Comparison of ENCODE assay signal across 10 cellular contexts in genomic region chr2:43168016-43168369, GRCh38. TPM values are rescaled to one million over a fixed set of nuclear protein-coding genes. Genes with fewer than 3 reads are reported as not detected.
DNase-seq lines count a peak whose midpoint lies in the region; ATAC-seq, FAIRE-seq and TF ChIP-seq lines count a peak whose summit lies in the region.
"Had no signal": no experiment of that assay in that cellular context is flagged by ENCODE, and none has a peak within 500 bp of the region (broad histone marks: within the 10 kb centered on the region; RNA-seq: fewer than 3 reads in every experiment).

No MANE protein-coding gene starts in this region.

- no peak for TF ChIP-seq POLR2A in ovary (IDR thresholded peaks at IDR 0.05)

- 67 to 94% methylated on average over 1 of the region's 1 CpG for WGBS in endodermal cell (ENCODE audit: insufficient coverage in 1 of 2, insufficient read length in 1 of 2), 2 experiments
- WGBS in pancreas, 2 donors: 100% methylated on average over 1 of the region's 1 CpG
- WGBS in ovary, 3 donors: 79 to 100% (median 100%) methylated on average over 1 of the region's 1 CpG

- H3K9me3 ChIP-seq in Caco-2: no peaks in the 10 kb centered on the region
- no peaks in the 10 kb centered on the region for H3K9me3 ChIP-seq in Panc1 (ENCODE audit: control insufficient read depth, insufficient read depth, low read depth, low read length)
- H3K9me3 ChIP-seq in endodermal cell (ENCODE audit: control insufficient read depth, low read length): no peaks in the 10 kb centered on the region
- no peaks in the 10 kb centered on the region for H3K9me3 ChIP-seq in pancreas
- H3K9me3 ChIP-seq in ovary: no peaks in the 10 kb centered on the region
- H3K9me3 ChIP-seq: SJCRH30 had no signal

- no TSS peak for BruUV-seq in Caco-2 (replicated peaks; lab: Mats Ljungman, UMichigan)
- no TSS peak for BruUV-seq in Panc1 (replicated peaks; lab: Mats Ljungman, UMichigan)

- TF ChIP-seq CTCF in Caco-2 (IDR thresholded peaks at IDR 0.05; ENCODE audit: insufficient read depth in 1 of 2, low read depth in 1 of 2, low read length in 1 of 2, severe bottlenecking in 1 of 2, unreplicated experiment in 1 of 2): no peak
- TF ChIP-seq CTCF in Panc1 (IDR thresholded peaks at IDR 0.05): no peak
- no peak for TF ChIP-seq CTCF in endodermal cell (conservative IDR thresholded peaks at IDR 0.05)
- no peak for TF ChIP-seq CTCF in pancreas (IDR thresholded peaks at IDR 0.05)
- no peak for TF ChIP-seq CTCF in ovary (IDR thresholded peaks at IDR 0.05)

- H3K27ac Mint-ChIP-seq in Caco-2 (ENCODE audit: unreplicated experiment) (peak overlapping the region; percentile 89), endodermal cell (peak overlapping the region; percentile 60)

- H3K4me3 Mint-ChIP-seq in Caco-2 (ENCODE audit: unreplicated experiment): no peak overlapping the region
- no peak overlapping the region for H3K4me3 Mint-ChIP-seq in endodermal cell

- H3K9ac ChIP-seq in endodermal cell (ENCODE audit: extremely low read depth, low read length, poor library complexity, severe bottlenecking): no peak overlapping the region

- H3K36me3 Mint-ChIP-seq in Caco-2 (ENCODE audit: insufficient read depth, unreplicated experiment) (peaks cover 12% of the 10 kb centered on the region), endodermal cell (ENCODE audit: low read depth) (no peaks in the 10 kb centered on the region)

- H3K27ac ChIP-seq in Panc1 (ENCODE audit: low read length) (peak overlapping the region; percentile 39; the same call in 1 of the 2 replicates), endodermal cell (ENCODE audit: low read depth, low read length) (no peak overlapping the region), pancreas (peak overlapping the region; percentile 39 to 78 (median 70)), ovary (no peak overlapping the region)
- H3K27ac ChIP-seq: SJCRH30 had no signal

- H3K9me3 Mint-ChIP-seq in Caco-2 (ENCODE audit: unreplicated experiment) (no peaks in the 10 kb centered on the region), endodermal cell (no peaks in the 10 kb centered on the region)

- peak; percentile 31; the same call in 1 of the 2 replicates for ATAC-seq in Panc1
- ATAC-seq in pancreas: no peak
- ATAC-seq in HG02588 (IDR thresholded peaks at IDR 0.05; ENCODE audit: unreplicated experiment): no peak

- H3K4me3 ChIP-seq in Caco-2 (ENCODE audit: low read depth, low read length) (no peak overlapping the region), Panc1 (ENCODE audit: low read depth in 2 of 2, low read length in 2 of 2) (no peak overlapping the region), endodermal cell (ENCODE audit: low read length) (no peak overlapping the region), pancreas (no peak overlapping the region), ovary (no peak overlapping the region)
- H3K4me3 ChIP-seq: SJCRH30 had no signal

- H3K27me3 Mint-ChIP-seq in Caco-2 (ENCODE audit: insufficient read depth, unreplicated experiment) (no peaks in the 10 kb centered on the region), endodermal cell (ENCODE audit: insufficient read depth) (no peaks in the 10 kb centered on the region)

- in situ Hi-C loops in Panc1 (cut with HindIII; ENCODE audit: low pct_unique_long_range_greater_than_20kb, low sequenced_read_pairs): no loop called here

- no peak for FAIRE-seq in pancreas (lab: Jason Lieb, UNC)

- H3K27me3 ChIP-seq in Caco-2 (replicated peaks; ENCODE audit: control insufficient read depth, insufficient read depth, low read length) (no peaks in the 10 kb centered on the region), Panc1 (ENCODE audit: control insufficient read depth, insufficient read depth, low read length) (no peaks in the 10 kb centered on the region), endodermal cell (ENCODE audit: control insufficient read depth, insufficient read depth, low read length, poor library complexity, severe bottlenecking) (no peaks in the 10 kb centered on the region), pancreas (no peaks in the 10 kb centered on the region), ovary (no peaks in the 10 kb centered on the region)
- H3K27me3 ChIP-seq: SJCRH30 had no signal

- POLR2A ChIA-PET in Caco-2 (lab: Charles Lee): no interaction called here
- POLR2A ChIA-PET in Panc1 (lab: Charles Lee): no interaction called here

- CTCF ChIA-PET in Caco-2 (lab: Charles Lee): interaction anchor here (0.6 to 1.5 kb wide), 3 partner anchors 26 to 103 kb away, joined by 3 to 9 read pairs (median 7); partner anchors contain the start of gene ZFP36L2
- CTCF ChIA-PET in Panc1 (lab: Charles Lee): no interaction called here

- H3K4me1 Mint-ChIP-seq in Caco-2 (ENCODE audit: low read depth, unreplicated experiment) (peaks cover 53% of the 10 kb centered on the region), endodermal cell (peaks cover 34% of the 10 kb centered on the region)

- H3K4me1 ChIP-seq in Caco-2 (peaks cover 56% of the 10 kb centered on the region), Panc1 (ENCODE audit: control insufficient read depth, insufficient read depth, low read length) (peaks cover 11% of the 10 kb centered on the region), endodermal cell (ENCODE audit: control insufficient read depth, insufficient read depth, low read length) (peaks cover 6% of the 10 kb centered on the region), pancreas (peaks cover 3 to 20% (median 12%) of the 10 kb centered on the region in 3 donors), ovary (ENCODE audit: insufficient read depth) (no peaks in the 10 kb centered on the region)

- DNase-seq in Caco-2 (no peak), Panc1 (ENCODE audit: low read depth, low spot score) (no peak), endodermal cell (no peak), pancreas (no peak), GM19238 (ENCODE audit: insufficient read length, low spot score) (no peak), ovary (no peak)
- no peak for DNase-seq in stimulated activated CD4-positive, alpha-beta T cell treated with anti-CD3 and anti-CD28 coated beads, Interleukin-2, amount 100 ng/mL, for 24 hours
- DNase-seq: cortex of kidney had no signal

- no peak for TF ChIP-seq EP300 in ovary (IDR thresholded peaks at IDR 0.05)

- intact Hi-C loops in Caco-2 (cut with micrococcal nuclease; ENCODE audit: unreplicated experiment) (loop anchor here (10.0 kb wide), 2 partner anchors 223 to 317 kb away; no protein-coding TSS in a partner anchor), Panc1 (cut with micrococcal nuclease; ENCODE audit: unreplicated experiment) (no loop called here), pancreas (cut with DNase I) (no loop called here), ovary (cut with DNase I) (no loop called here)

- H3K36me3 ChIP-seq in Caco-2 (ENCODE audit: control insufficient read depth, insufficient read depth, low read length) (no peaks in the 10 kb centered on the region; the same call in 1 of the 2 replicates), Panc1 (ENCODE audit: control insufficient read depth, insufficient read depth, low read length) (no peaks in the 10 kb centered on the region), endodermal cell (ENCODE audit: control insufficient read depth, insufficient read depth, low read length) (no peaks in the 10 kb centered on the region), pancreas (no peaks in the 10 kb centered on the region), ovary (no peaks in the 10 kb centered on the region)
- H3K36me3 ChIP-seq: SJCRH30 had no signal

RNA-seq across cellular contexts. Expression of gene ZFP36L2, which starts 58.4 kb away (rescaled TPM):
- total RNA-seq in Caco-2 (2022) (225 and 237 TPM in 2 replicates), Panc1 (2021; ENCODE audit: unreplicated experiment) (46.3 TPM), endodermal cell (100 to 1,000 TPM in 1 of 2 donors, 10 to 100 TPM in 1; 77.1 to 114 TPM), pancreas (100 to 1,000 TPM in 1 of 6 donors, 10 to 100 TPM in 5; 36.8 to 117 (median 64.8) TPM), ovary (100 to 1,000 TPM; 115 to 369 (median 254) TPM)
- polyA plus RNA-seq in Panc1 (2012; ENCODE audit: insufficient read length): 29.3 TPM
- polyA plus RNA-seq in endodermal cell (2013, experiment 1 of 2): 59.2 TPM
- 48.7 TPM for polyA plus RNA-seq in endodermal cell (2013, experiment 2 of 2)
- polyA plus RNA-seq in pancreas (10 to 100 TPM; 44.4 to 52.6 TPM), ovary (100 to 1,000 TPM; 162 to 169 TPM)

Comparison
In these comparisons a context has a peak if more than half of its experiments do, and no peak if none do; other contexts are left out.
1. H3K27ac ChIP-seq: peak in Panc1 (single experiment) and pancreas (4 of 4); none in endodermal cell (single experiment) and ovary (0 of 2).